In the genomic region with DNA sequence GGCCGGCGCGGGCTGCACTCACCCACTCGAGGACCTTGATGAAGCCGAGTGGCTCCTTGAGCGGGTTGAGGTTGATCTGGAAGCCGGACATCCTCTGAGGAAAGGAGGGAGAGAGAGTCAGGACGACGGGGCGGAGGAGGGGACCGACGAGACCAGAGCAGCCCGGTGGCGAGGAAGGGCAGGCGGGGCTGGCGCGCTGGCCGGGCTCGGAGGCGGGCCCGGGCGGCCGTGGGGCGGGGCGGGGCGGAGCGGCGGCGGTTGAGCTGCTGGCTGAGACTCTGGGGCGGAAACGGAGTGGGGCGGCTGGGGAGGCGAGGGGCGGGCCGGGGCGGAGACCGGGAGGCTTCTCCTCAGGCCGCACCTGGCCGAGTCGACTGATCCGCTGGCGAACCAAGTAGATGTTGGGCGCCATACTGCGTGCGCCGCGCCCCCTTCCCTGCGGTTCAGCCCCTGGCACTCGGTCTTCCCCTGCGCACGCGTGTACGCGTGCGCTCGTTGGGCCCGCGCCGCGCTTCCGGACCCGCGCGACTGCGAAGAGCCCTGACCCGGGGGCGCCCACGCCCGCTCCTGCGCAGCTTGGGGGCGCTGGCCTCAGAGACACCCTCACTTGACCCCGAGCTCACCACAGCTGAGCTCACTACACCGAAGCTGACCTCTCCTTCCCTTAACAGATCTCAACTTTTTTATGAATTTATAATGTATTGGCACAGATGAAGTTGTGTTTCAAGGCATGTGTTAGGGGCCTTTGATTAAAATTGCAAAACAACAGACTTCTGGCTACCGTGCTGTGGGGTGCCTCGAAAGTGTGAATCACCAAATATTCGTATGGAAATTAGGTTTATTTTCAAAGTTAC, we compare ENCODE assay signal across 8 cellular contexts. TPM values are rescaled to one million over a fixed set of nuclear protein-coding genes. Genes with fewer than 3 reads are reported as not detected.
A peak's percentile ranks its signal among the peaks of the same experiment; 100 is the strongest.
DNase-seq lines count a peak whose midpoint lies in the region; ATAC-seq and TF ChIP-seq lines count a peak whose summit lies in the region.

A gene (minus strand): TSS at position 195 of the 854 bp plus-strand sequence. CDS start 104 bp downstream, at position 91.

- H2AFZ ChIP-seq in PC-9: peak within 1 kb of the TSS; percentile 94

- DNase-seq in DMS153 (lab: John Stamatoyannopoulos, UW) (peak; percentile 79), PC-9 (peak; percentile 80 to 97), myocyte (ENCODE audit: low read depth) (peak; percentile 96)
- peak; percentile 95 for DNase-seq in activated T-cell treated with anti-CD3 and anti-CD28 coated beads, Interleukin-2, amount 50 U/mL, for 24 hours
- DNase-seq in stimulated activated CD8-positive, alpha-beta memory T cell treated with anti-CD3 and anti-CD28 coated beads, Interleukin-7, amount 100 ng/mL, for 48 hours (ENCODE audit: extremely low read depth in 1 of 2, low read depth in 1 of 2): peak; percentile 82 to 88

- peaks cover 9% of the 10 kb centered on the region; the same call in 1 of the 2 replicates for H3F3A ChIP-seq in PC-9 (ENCODE audit: insufficient read depth, low read depth)

- H3K27ac ChIP-seq in PC-9: peak within 1 kb of the TSS; percentile 86

- H4K20me1 ChIP-seq in PC-9 (ENCODE audit: insufficient read depth): peaks cover 19% of the 10 kb centered on the region; the same call in 1 of the 2 replicates

- ATAC-seq in GM21529 (IDR thresholded peaks at IDR 0.05; ENCODE audit: unreplicated experiment) (peak; percentile 78), esophagus mucosa (peak; percentile 96)

- peak within 1 kb of the TSS; percentile 88 for H3K4me3 ChIP-seq in PC-9

- no peak for TF ChIP-seq CTCF in PC-9 (conservative IDR thresholded peaks at IDR 0.05)

- no peaks in the 10 kb centered on the region for H3K9me2 ChIP-seq in PC-9 (ENCODE audit: insufficient read depth)

- CTCF ChIA-PET in PC-9 (lab: Charles Lee): interaction anchor here (0.6 to 1.4 kb wide), 3 partner anchors 54 to 351 kb away, joined by 3 to 6 read pairs (median 4); no protein-coding TSS in a partner anchor

- peak within 1 kb of the TSS; percentile 86 for H3K4me2 ChIP-seq in PC-9

- H3K27me3 ChIP-seq in PC-9 (ENCODE audit: insufficient read depth, low read depth): no peaks in the 10 kb centered on the region

- no peaks in the 10 kb centered on the region for H3K9me3 Mint-ChIP-seq in IgD-negative memory B cell
- no peaks in the 10 kb centered on the region for H3K9me3 Mint-ChIP-seq in activated T-cell treated with anti-CD3 and anti-CD28 coated beads, Interleukin-2, amount 50 U/mL, for 24 hours

- BruUV-seq in PC-9 (replicated peaks; lab: Mats Ljungman, UMichigan): no TSS peak

- intact Hi-C loops in PC-9 (cut with micrococcal nuclease; ENCODE audit: unreplicated experiment): loop anchor here (1.0 to 5.0 kb wide), 3 partner anchors 41 to 335 kb away; no protein-coding TSS in a partner anchor

- H3K36me3 ChIP-seq in PC-9 (ENCODE audit: low read depth): 0 out of 2 replicates have a peak, but pooled peaks cover 7% of the 10 kb centered on the region

- peaks cover 2% of the 10 kb centered on the region for H3K36me3 Mint-ChIP-seq in IgD-negative memory B cell
- H3K36me3 Mint-ChIP-seq in activated T-cell treated with anti-CD3 and anti-CD28 coated beads, Interleukin-2, amount 50 U/mL, for 24 hours (ENCODE audit: low read depth): peaks cover 21% of the 10 kb centered on the region

- H3K79me2 ChIP-seq in PC-9 (ENCODE audit: low read depth): peaks cover 42% of the 10 kb centered on the region

- peak within 1 kb of the TSS; percentile 96 to 99 (median 98) for H3K27ac Mint-ChIP-seq in IgD-negative memory B cell
- peak within 1 kb of the TSS; percentile 93 for H3K27ac Mint-ChIP-seq in activated T-cell treated with anti-CD3 and anti-CD28 coated beads, Interleukin-2, amount 50 U/mL, for 24 hours

- no peaks in the 10 kb centered on the region for H3K27me3 Mint-ChIP-seq in IgD-negative memory B cell
- no peaks in the 10 kb centered on the region for H3K27me3 Mint-ChIP-seq in activated T-cell treated with anti-CD3 and anti-CD28 coated beads, Interleukin-2, amount 50 U/mL, for 24 hours

- peaks cover 43% of the 10 kb centered on the region for H3K4me1 ChIP-seq in PC-9 (replicated peaks; ENCODE audit: insufficient read depth)

- H3K4me1 Mint-ChIP-seq in IgD-negative memory B cell: peaks cover 52 to 60% (median 59%) of the 10 kb centered on the region in 3 donors
- peaks cover 72% of the 10 kb centered on the region for H3K4me1 Mint-ChIP-seq in activated T-cell treated with anti-CD3 and anti-CD28 coated beads, Interleukin-2, amount 50 U/mL, for 24 hours (ENCODE audit: low read depth)

- POLR2A ChIA-PET in PC-9 (lab: Charles Lee; ENCODE audit: unreplicated experiment): interaction anchor here (0.6 to 1.0 kb wide), 8 partner anchors 10 to 641 kb away, joined by 4 to 14 read pairs (median 7); a partner anchor contains a TSS

- peak within 1 kb of the TSS; percentile 90 to 97 (median 93) for H3K4me3 Mint-ChIP-seq in IgD-negative memory B cell
- H3K4me3 Mint-ChIP-seq in activated T-cell treated with anti-CD3 and anti-CD28 coated beads, Interleukin-2, amount 50 U/mL, for 24 hours: peak within 1 kb of the TSS; percentile 81

- H3K9me3 ChIP-seq in PC-9 (ENCODE audit: insufficient read depth, low read depth): no peaks in the 10 kb centered on the region

RNA-seq across cellular contexts. Expression of the gene that starts here (rescaled TPM):
- 200 TPM for polyA plus RNA-seq in IgD-negative memory B cell
- total RNA-seq in PC-9 (2021) (83.9 and 102 TPM in 2 replicates), esophagus mucosa (131 TPM), myocyte (72.0 and 76.2 TPM in 2 replicates)
- polyA plus RNA-seq in myocyte (2012): 72.6 TPM

Comparison
In these comparisons a context has a peak if more than half of its experiments do, and no peak if none do; other contexts are left out.
1. Peak in every context shown above with its lines: DNase-seq, ATAC-seq, H3K4me3 ChIP-seq and H3K27ac ChIP-seq.